13 cellular contexts compared by ENCODE assay signal in genomic region chr4:85391568-85392410, GRCh38.
DNase-seq lines count a peak whose midpoint lies in the region; ATAC-seq, FAIRE-seq and TF ChIP-seq lines count a peak whose summit lies in the region.
"Had no signal": no experiment of that assay in that cellular context is flagged by ENCODE, and none has a peak within 500 bp of the region (broad histone marks: within the 10 kb centered on the region; RNA-seq: fewer than 3 reads in every experiment).

No MANE protein-coding gene starts in this region.

- H3K27me3 Mint-ChIP-seq in activated CD8-positive, alpha-beta T cell treated with anti-CD3 and anti-CD28 coated beads, Interleukin-2, amount 10 ng/mL, durations not matched to agents 7 days and 5 days (ENCODE audit: low read depth) = no peaks in the 10 kb centered on the region
- H3K27me3 Mint-ChIP-seq: central memory CD8-positive, alpha-beta T cell had no signal

- TF ChIP-seq POLR2A in GM12891 (IDR thresholded peaks at IDR 0.05; ENCODE audit: low read depth, low read length) = no peak

- no peak overlapping the region for H3K27ac Mint-ChIP-seq in activated CD8-positive, alpha-beta T cell treated with anti-CD3 and anti-CD28 coated beads, Interleukin-2, amount 10 ng/mL, durations not matched to agents 7 days and 5 days

- no peaks in the 10 kb centered on the region for H3K36me3 Mint-ChIP-seq in activated CD8-positive, alpha-beta T cell treated with anti-CD3 and anti-CD28 coated beads, Interleukin-2, amount 10 ng/mL, durations not matched to agents 7 days and 5 days (ENCODE audit: low read depth)

- no peaks in the 10 kb centered on the region for H3K9me3 Mint-ChIP-seq in activated CD8-positive, alpha-beta T cell treated with anti-CD3 and anti-CD28 coated beads, Interleukin-2, amount 10 ng/mL, durations not matched to agents 7 days and 5 days (ENCODE audit: insufficient read depth)

- no peak overlapping the region for H3K4me3 Mint-ChIP-seq in activated CD8-positive, alpha-beta T cell treated with anti-CD3 and anti-CD28 coated beads, Interleukin-2, amount 10 ng/mL, durations not matched to agents 7 days and 5 days
- H3K4me3 Mint-ChIP-seq: central memory CD8-positive, alpha-beta T cell had no signal

- ATAC-seq in GM19351 (IDR thresholded peaks at IDR 0.05; ENCODE audit: unreplicated experiment) (peak; percentile 79), HG02759 (IDR thresholded peaks at IDR 0.05; ENCODE audit: unreplicated experiment) (peak; percentile 83), HG03457 (IDR thresholded peaks at IDR 0.05; ENCODE audit: unreplicated experiment) (peak; percentile 59)
- ATAC-seq in activated CD8-positive, alpha-beta T cell treated with anti-CD3 and anti-CD28 coated beads, Interleukin-2, amount 10 ng/mL, durations not matched to agents 7 days and 5 days = no peak

- POLR2A ChIA-PET in activated CD8-positive, alpha-beta T cell treated with anti-CD3 and anti-CD28 coated beads, Interleukin-2, amount 10 ng/mL, durations not matched to agents 7 days and 5 days (lab: Charles Lee) = no interaction called here

- FAIRE-seq in GM12891 (lab: Jason Lieb, UNC) = peak; percentile 80

- H3K4me1 Mint-ChIP-seq in activated CD8-positive, alpha-beta T cell treated with anti-CD3 and anti-CD28 coated beads, Interleukin-2, amount 10 ng/mL, durations not matched to agents 7 days and 5 days (ENCODE audit: low read depth) = no peaks in the 10 kb centered on the region
- H3K4me1 Mint-ChIP-seq: central memory CD8-positive, alpha-beta T cell had no signal

- CTCF ChIA-PET in activated CD8-positive, alpha-beta T cell treated with anti-CD3 and anti-CD28 coated beads, Interleukin-2, amount 10 ng/mL, durations not matched to agents 7 days and 5 days (lab: Charles Lee) = no interaction called here

- DNase-seq in GM12891 (ENCODE audit: insufficient read length, low spot score) (peak; percentile 12), DMS153 treated with DMSO at 0.1 percent for 48 hours (lab: John Stamatoyannopoulos, UW; ENCODE audit: unreplicated experiment) (no peak), NCI-H446 (lab: John Stamatoyannopoulos, UW) (no peak)
- DNase-seq in activated CD8-positive, alpha-beta T cell treated with anti-CD3 and anti-CD28 coated beads, Interleukin-2, amount 10 ng/mL, durations not matched to agents 7 days and 5 days = no peak
- DNase-seq in stimulated activated CD4-positive, alpha-beta T cell treated with anti-CD3 and anti-CD28 coated beads, Interleukin-1b, Interleukin-23, amount 100 ng/mL, for 48 hours = no peak
- DNase-seq: NCI-H1436 treated with DMSO at 0.1 percent for 48 hours, OCI-M1, posterior cingulate gyrus, uterus had no signal

TF ChIP-seq in GM12891, 5 proteins besides CTCF, POLR2A, EP300 and RAD21:
- TF ChIP-seq POLR2AphosphoS5 (IDR thresholded peaks at IDR 0.05; ENCODE audit: low read depth, low read length) = no peak
- no peak for TF ChIP-seq PAX5 (IDR thresholded peaks at IDR 0.05; ENCODE audit: insufficient read depth, low read length, severe bottlenecking)
- TF ChIP-seq TAF1 (IDR thresholded peaks at IDR 0.05; ENCODE audit: low read depth, low read length) = no peak
- TF ChIP-seq SPI1 (IDR thresholded peaks at IDR 0.05; ENCODE audit: low read depth, low read length) = no peak
- TF ChIP-seq POU2F2 (IDR thresholded peaks at IDR 0.05; ENCODE audit: low read depth, low read length) = no peak
